In the genomic region with DNA sequence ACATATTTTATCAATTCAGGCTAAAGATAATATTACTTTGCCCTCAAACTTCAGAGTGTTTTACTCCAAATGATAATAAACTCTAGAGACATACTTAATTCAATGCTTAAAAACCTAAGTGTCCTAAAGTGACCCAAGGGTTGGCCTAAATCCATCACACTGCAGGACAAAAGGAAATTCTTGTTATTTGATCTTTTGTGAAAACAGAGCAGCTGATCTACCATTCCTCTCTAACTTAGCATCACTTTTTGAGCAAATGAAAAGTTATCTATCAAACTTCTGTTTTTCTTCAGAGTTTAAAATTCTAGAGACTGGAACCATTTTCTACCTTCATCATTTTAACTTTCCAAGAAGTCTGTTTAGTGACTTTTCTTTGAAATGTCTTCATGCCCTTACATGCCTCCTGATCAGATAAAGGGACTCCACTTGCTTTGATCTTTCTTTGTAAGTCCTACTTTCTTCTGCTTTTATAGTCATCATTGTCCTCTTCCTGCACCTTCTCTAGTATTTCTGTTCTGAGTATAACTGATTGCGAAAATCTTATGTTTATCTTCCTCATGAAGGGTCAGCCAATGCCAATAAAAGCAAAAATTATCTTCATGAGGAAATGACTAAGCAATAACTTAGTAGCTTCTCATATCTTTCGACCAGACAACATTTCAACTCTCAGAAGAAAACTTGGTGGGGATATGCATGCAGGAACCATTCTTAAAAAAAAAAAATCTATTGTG, we compare ENCODE assay signal across 9 cellular contexts.
A peak's percentile ranks its signal among the peaks of the same experiment; 100 is the strongest.
DNase-seq lines count a peak whose midpoint lies in the region; ATAC-seq, FAIRE-seq and TF ChIP-seq lines count a peak whose summit lies in the region.
"Had no signal": no experiment of that assay in that cellular context is flagged by ENCODE, and none has a peak within 500 bp of the region (broad histone marks: within the 10 kb centered on the region; RNA-seq: fewer than 3 reads in every experiment).

No MANE protein-coding gene starts in this region.

- H3K36me3 ChIP-seq in pancreas = no peaks in the 10 kb centered on the region

- WGBS in pancreas, 2 donors = 33 to 34% methylated on average over 2 of the region's 2 CpGs

- H3K4me3 ChIP-seq in pancreas = no peak overlapping the region

- H3K9me3 ChIP-seq in pancreas = no peaks in the 10 kb centered on the region

- H3K27ac ChIP-seq in epithelial cell of prostate (peak overlapping the region; percentile 63), pancreas (no peak overlapping the region)

- FAIRE-seq in pancreas (lab: Jason Lieb, UNC) = no peak

- intact Hi-C loops in pancreas (cut with DNase I) = no loop called here

- DNase-seq in ELR (ENCODE audit: low read depth) (peak; percentile 85), RPMI7951 (ENCODE audit: low read depth) (peak; percentile 91), epithelial cell of prostate (ENCODE audit: low read depth, low spot score) (peak; percentile 33), pancreas (no peak), mucosa of gallbladder (ENCODE audit: low spot score) (no peak), SHP77 treated with DMSO at 0.1 percent for 48 hours (lab: John Stamatoyannopoulos, UW) (no peak)
- DNase-seq: NCI-H1048 had no signal

- peak in 3 of 4 donors; percentile 50 to 68 (median 57) for ATAC-seq in pancreas
- no peak for ATAC-seq in HG03039 (IDR thresholded peaks at IDR 0.05; ENCODE audit: unreplicated experiment)
- no peak for ATAC-seq in GM19395 (IDR thresholded peaks at IDR 0.05; ENCODE audit: unreplicated experiment)

- H3K27me3 ChIP-seq in pancreas = no peaks in the 10 kb centered on the region

- TF ChIP-seq CTCF in pancreas (IDR thresholded peaks at IDR 0.05) = no peak

- H3K4me1 ChIP-seq in pancreas = peaks cover 0 to 12% (median 4%) of the 10 kb centered on the region in 3 donors

Comparison
In these comparisons a context has a peak if more than half of its experiments do, and no peak if none do; other contexts are left out.
1. DNase-seq: peak in ELR (single experiment), RPMI7951 (single experiment) and epithelial cell of prostate (single experiment); none in pancreas (0 of 6), mucosa of gallbladder (single experiment) and SHP77 treated with DMSO at 0.1 percent for 48 hours (single experiment).
2. ATAC-seq: peak in pancreas (3 of 4); none in HG03039 (single experiment) and GM19395 (single experiment).